ENCODE assay signal across 15 cellular contexts in the genomic region with DNA sequence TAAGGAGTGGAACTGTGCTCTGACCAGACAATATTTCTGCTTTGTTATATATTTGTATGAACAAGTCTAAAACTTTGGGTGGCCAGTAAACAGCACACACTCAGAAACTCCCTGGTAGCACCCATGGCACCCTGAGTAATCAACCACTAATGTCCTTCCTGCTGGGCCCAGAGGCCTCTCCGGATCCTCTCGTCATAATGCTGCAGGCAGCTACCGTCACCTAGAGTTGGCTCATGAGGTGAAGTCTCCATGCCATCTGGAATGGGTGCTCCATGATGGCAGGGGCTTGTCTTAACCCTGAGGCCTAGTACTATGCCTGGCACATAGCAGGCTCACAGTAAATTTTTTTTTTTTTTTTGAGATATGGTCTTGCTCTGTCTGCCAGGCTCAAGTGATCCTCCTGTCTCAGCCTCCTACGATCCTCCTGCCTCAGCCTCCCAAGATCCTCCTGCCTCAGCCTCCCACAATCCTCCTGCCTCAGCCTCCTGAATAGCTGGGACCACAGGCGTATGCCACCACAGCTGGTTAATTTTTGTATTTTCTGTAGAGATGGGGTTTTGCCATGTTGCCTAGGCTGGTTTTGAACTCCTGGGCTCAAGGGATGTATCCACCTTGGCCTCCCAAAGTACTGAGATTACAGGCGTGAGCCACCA. TPM values are rescaled to one million over a fixed set of nuclear protein-coding genes. Genes with fewer than 3 reads are reported as not detected.
DNase-seq lines count a peak whose midpoint lies in the region; ATAC-seq and TF ChIP-seq lines count a peak whose summit lies in the region.
"Had no signal": no experiment of that assay in that cellular context is flagged by ENCODE, and none has a peak within 500 bp of the region (broad histone marks: within the 10 kb centered on the region; RNA-seq: fewer than 3 reads in every experiment).

No MANE protein-coding gene starts in this region.

- no peak overlapping the region for H3K4me3 ChIP-seq in lower leg skin (ENCODE audit: low read depth, poor library complexity, severe bottlenecking)
- H3K4me3 ChIP-seq in testis, result no peak overlapping the region
- H3K4me3 ChIP-seq: HAP-1 had no signal

- intact Hi-C loops in activated naive CD4-positive, alpha-beta T cell treated with anti-CD3 and anti-CD28 coated beads for 36 hours (cut with micrococcal nuclease), result no loop called here
- intact Hi-C loops in lower leg skin (cut with DNase I; ENCODE audit: low total_unique reads) (loop anchor here (10.0 kb wide), 1 partner anchor 63 kb away; the partner anchor contains the start of gene FKBP1A), testis (cut with DNase I; ENCODE audit: low total_unique reads) (no loop called here)

- no peaks in the 10 kb centered on the region for H3K36me3 ChIP-seq in testis (ENCODE audit: low read depth, missing control alignments)

- CTCF ChIA-PET in activated naive CD4-positive, alpha-beta T cell treated with anti-CD3 and anti-CD28 coated beads, Interleukin-2, amount 10 ng/mL, durations not matched to agents 7 days and 5 days (lab: Charles Lee), result no interaction called here
- CTCF ChIA-PET in activated naive CD4-positive, alpha-beta T cell treated with anti-CD3 and anti-CD28 coated beads for 36 hours (lab: Charles Lee), result interaction anchor here (1.2 kb wide), 1 partner anchor 13 kb away, joined by 3 read pairs; no protein-coding TSS in a partner anchor
- CTCF ChIA-PET in T-cell (lab: Charles Lee), result no interaction called here

- peaks cover 55% of the 10 kb centered on the region for H3K4me1 Mint-ChIP-seq in activated naive CD4-positive, alpha-beta T cell treated with anti-CD3 and anti-CD28 coated beads, Interleukin-2, amount 10 ng/mL, durations not matched to agents 7 days and 5 days
- peaks cover 58% of the 10 kb centered on the region for H3K4me1 Mint-ChIP-seq in activated naive CD4-positive, alpha-beta T cell treated with anti-CD3 and anti-CD28 coated beads for 36 hours (ENCODE audit: low read depth)
- peaks cover 29% of the 10 kb centered on the region for H3K4me1 Mint-ChIP-seq in activated T-helper 17 cell treated with anti-CD3 and anti-CD28 coated beads, Interleukin-2, amount 50 U/mL, for 72 hours
- H3K4me1 Mint-ChIP-seq in T-cell, result peaks cover 48 to 52% (median 50%) of the 10 kb centered on the region in 3 donors

- ATAC-seq in activated T-helper 17 cell treated with anti-CD3 and anti-CD28 coated beads, Interleukin-2, amount 50 U/mL, for 72 hours (replicated peaks), result no peak
- no peak for ATAC-seq in HG02610 (IDR thresholded peaks at IDR 0.05; ENCODE audit: unreplicated experiment)
- no peak for ATAC-seq in T-cell (replicated peaks in 1 of 4)

- H3K9me3 ChIP-seq in testis, result no peaks in the 10 kb centered on the region
- H3K9me3 ChIP-seq: HAP-1 had no signal

- no peaks in the 10 kb centered on the region for H3K27me3 ChIP-seq in testis

- POLR2A ChIA-PET in T-cell (lab: Charles Lee), result interaction anchor here in 1 of 2 donors (0.7 kb wide), 1 partner anchor 74 kb away, joined by 4 read pairs; no protein-coding TSS in a partner anchor

- 77 to 83% methylated on average over 6 of the region's 6 CpGs for WGBS in lower leg skin, 2 donors
- 94 to 97% methylated on average over 6 of the region's 6 CpGs for WGBS in testis, 2 donors

- DNase-seq in activated naive CD4-positive, alpha-beta T cell treated with anti-CD3 and anti-CD28 coated beads, Interleukin-2, amount 10 ng/mL, durations not matched to agents 7 days and 5 days, result no peak
- no peak for DNase-seq in activated naive CD4-positive, alpha-beta T cell treated with anti-CD3 and anti-CD28 coated beads for 36 hours
- DNase-seq in lower leg skin (ENCODE audit: low spot score in 2 of 2) (peak; percentile 14 to 67), testis (peak; percentile 7), T-cell (no peak), midbrain (lab: John Stamatoyannopoulos, UW) (no peak)
- DNase-seq: NCI-H2029 treated with DMSO at 0.1 percent for 48 hours, NCI-H526 treated with DMSO at 0.1 percent for 48 hours, nucleus accumbens, RPMI8226, small intestine, substantia nigra had no signal

- no peaks in the 10 kb centered on the region for H3K9me3 Mint-ChIP-seq in activated naive CD4-positive, alpha-beta T cell treated with anti-CD3 and anti-CD28 coated beads, Interleukin-2, amount 10 ng/mL, durations not matched to agents 7 days and 5 days
- no peaks in the 10 kb centered on the region for H3K9me3 Mint-ChIP-seq in activated naive CD4-positive, alpha-beta T cell treated with anti-CD3 and anti-CD28 coated beads for 36 hours
- no peaks in the 10 kb centered on the region for H3K9me3 Mint-ChIP-seq in activated T-helper 17 cell treated with anti-CD3 and anti-CD28 coated beads, Interleukin-2, amount 50 U/mL, for 72 hours
- no peaks in the 10 kb centered on the region for H3K9me3 Mint-ChIP-seq in T-cell

- TF ChIP-seq POLR2A in lower leg skin (IDR thresholded peaks at IDR 0.05), result no peak
- no peak for TF ChIP-seq POLR2A in testis (IDR thresholded peaks at IDR 0.05)

- peaks cover 50% of the 10 kb centered on the region for H3K36me3 Mint-ChIP-seq in activated naive CD4-positive, alpha-beta T cell treated with anti-CD3 and anti-CD28 coated beads, Interleukin-2, amount 10 ng/mL, durations not matched to agents 7 days and 5 days
- peaks cover 19% of the 10 kb centered on the region for H3K36me3 Mint-ChIP-seq in activated naive CD4-positive, alpha-beta T cell treated with anti-CD3 and anti-CD28 coated beads for 36 hours (ENCODE audit: low read depth)
- peaks cover 8% of the 10 kb centered on the region for H3K36me3 Mint-ChIP-seq in activated T-helper 17 cell treated with anti-CD3 and anti-CD28 coated beads, Interleukin-2, amount 50 U/mL, for 72 hours (ENCODE audit: low read depth)
- H3K36me3 Mint-ChIP-seq in T-cell, result peaks cover 8% of the 10 kb centered on the region

- H3K4me3 Mint-ChIP-seq in activated naive CD4-positive, alpha-beta T cell treated with anti-CD3 and anti-CD28 coated beads, Interleukin-2, amount 10 ng/mL, durations not matched to agents 7 days and 5 days, result no peak overlapping the region
- no peak overlapping the region for H3K4me3 Mint-ChIP-seq in activated naive CD4-positive, alpha-beta T cell treated with anti-CD3 and anti-CD28 coated beads for 36 hours
- no peak overlapping the region for H3K4me3 Mint-ChIP-seq in activated T-helper 17 cell treated with anti-CD3 and anti-CD28 coated beads, Interleukin-2, amount 50 U/mL, for 72 hours
- H3K4me3 Mint-ChIP-seq in T-cell, result no peak overlapping the region

- H3K27ac ChIP-seq in testis, result no peak overlapping the region

- TF ChIP-seq CTCF in lower leg skin (IDR thresholded peaks at IDR 0.05) (no peak), testis (IDR thresholded peaks at IDR 0.05) (no peak)

- peaks cover 30% of the 10 kb centered on the region for H3K4me1 ChIP-seq in testis

- no peaks in the 10 kb centered on the region for H3K27me3 Mint-ChIP-seq in activated naive CD4-positive, alpha-beta T cell treated with anti-CD3 and anti-CD28 coated beads, Interleukin-2, amount 10 ng/mL, durations not matched to agents 7 days and 5 days
- H3K27me3 Mint-ChIP-seq in activated naive CD4-positive, alpha-beta T cell treated with anti-CD3 and anti-CD28 coated beads for 36 hours (ENCODE audit: low read depth), result no peaks in the 10 kb centered on the region
- H3K27me3 Mint-ChIP-seq in activated T-helper 17 cell treated with anti-CD3 and anti-CD28 coated beads, Interleukin-2, amount 50 U/mL, for 72 hours, result no peaks in the 10 kb centered on the region
- no peaks in the 10 kb centered on the region for H3K27me3 Mint-ChIP-seq in T-cell

- peak overlapping the region; percentile 83 for H3K27ac Mint-ChIP-seq in activated naive CD4-positive, alpha-beta T cell treated with anti-CD3 and anti-CD28 coated beads, Interleukin-2, amount 10 ng/mL, durations not matched to agents 7 days and 5 days
- H3K27ac Mint-ChIP-seq in activated naive CD4-positive, alpha-beta T cell treated with anti-CD3 and anti-CD28 coated beads for 36 hours, result no peak overlapping the region
- peak overlapping the region; percentile 77 for H3K27ac Mint-ChIP-seq in activated T-helper 17 cell treated with anti-CD3 and anti-CD28 coated beads, Interleukin-2, amount 50 U/mL, for 72 hours
- no peak overlapping the region for H3K27ac Mint-ChIP-seq in T-cell

RNA-seq across cellular contexts. Expression of gene SDCBP2, which starts 3.0 kb away (rescaled TPM):
- total RNA-seq in activated naive CD4-positive, alpha-beta T cell treated with anti-CD3 and anti-CD28 coated beads for 36 hours, result 1 to 10 TPM; 5.5 to 5.8 TPM
- total RNA-seq in activated T-helper 17 cell treated with anti-CD3 and anti-CD28 coated beads, Interleukin-2, amount 50 U/mL, for 72 hours, result 10 to 100 TPM in 1 of 2 donors, 1 to 10 TPM in 1; 1.8 to 14.3 TPM
- total RNA-seq in lower leg skin (100 to 1,000 TPM; 141 to 206 (median 181) TPM), testis (1 to 10 TPM; 5.5 to 6.4 TPM), T-cell (1 to 10 TPM; 1.1 to 2.4 (median 2.2) TPM)
- polyA plus RNA-seq in testis (ENCODE audit: insufficient read depth, low read depth, low replicate concordance), result 10.9 TPM

Comparison
In these comparisons a context has a peak if more than half of its experiments do, and no peak if none do; other contexts are left out.
1. H3K27ac Mint-ChIP-seq: peak in activated naive CD4-positive, alpha-beta T cell treated with anti-CD3 and anti-CD28 coated beads, Interleukin-2, amount 10 ng/mL, durations not matched to agents 7 days and 5 days (single experiment) and activated T-helper 17 cell treated with anti-CD3 and anti-CD28 coated beads, Interleukin-2, amount 50 U/mL, for 72 hours (single experiment); none in activated naive CD4-positive, alpha-beta T cell treated with anti-CD3 and anti-CD28 coated beads for 36 hours (single experiment) and T-cell (0 of 2).
2. DNase-seq: peak in lower leg skin (2 of 2) and testis (single experiment); none in activated naive CD4-positive, alpha-beta T cell treated with anti-CD3 and anti-CD28 coated beads, Interleukin-2, amount 10 ng/mL, durations not matched to agents 7 days and 5 days (single experiment), activated naive CD4-positive, alpha-beta T cell treated with anti-CD3 and anti-CD28 coated beads for 36 hours (single experiment), T-cell (0 of 34) and midbrain (single experiment).
3. RNA of gene SDCBP2, which starts 3.0 kb away (total RNA-seq): 141 to 206 TPM in lower leg skin; 1.8 to 14.3 TPM in activated T-helper 17 cell treated with anti-CD3 and anti-CD28 coated beads, Interleukin-2, amount 50 U/mL, for 72 hours, 5.5 to 6.4 TPM in testis, 5.5 to 5.8 TPM in activated naive CD4-positive, alpha-beta T cell treated with anti-CD3 and anti-CD28 coated beads for 36 hours and 1.1 to 2.4 TPM in T-cell; every median in the first group is over 4 times any median in the second.